Comparison of ENCODE assay signal across 1 cellular context in the genomic region with DNA sequence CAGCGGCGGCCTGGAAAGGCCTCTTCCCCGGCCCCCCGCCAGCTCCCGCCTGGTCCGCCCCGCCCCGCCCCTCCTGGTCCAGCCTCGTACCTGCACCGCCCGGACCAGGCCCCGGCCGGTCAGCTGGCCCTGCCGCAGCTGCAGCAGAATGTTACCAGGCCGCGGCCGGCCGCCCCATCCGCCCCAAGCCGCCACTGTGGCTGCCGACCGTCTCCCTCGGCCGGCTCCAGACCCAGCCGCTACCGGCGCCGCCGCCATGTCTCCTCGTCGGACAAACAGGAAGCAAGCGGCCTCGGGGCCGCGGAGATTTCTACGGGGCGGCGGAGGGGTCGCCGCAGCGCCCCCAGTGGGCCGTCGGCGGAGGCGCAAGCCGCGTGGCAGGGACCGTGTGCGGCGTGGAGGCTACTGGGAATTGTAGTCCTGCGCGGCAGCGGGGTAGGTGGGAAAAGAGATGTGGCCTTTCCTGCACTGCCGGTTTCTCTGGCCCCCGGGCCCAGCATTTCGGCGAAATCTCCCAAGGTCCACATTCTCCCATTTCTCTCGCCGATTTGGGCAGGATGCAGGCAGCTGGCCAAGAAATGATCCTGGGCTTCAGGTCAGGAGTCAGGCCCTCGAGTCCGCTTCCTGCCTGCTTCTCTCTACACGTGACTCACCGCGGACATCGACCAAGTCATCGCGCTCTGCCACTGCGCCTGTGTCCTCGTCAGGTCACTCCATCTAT.
TF ChIP-seq lines count a peak whose summit lies in the region.

A gene with protein sequence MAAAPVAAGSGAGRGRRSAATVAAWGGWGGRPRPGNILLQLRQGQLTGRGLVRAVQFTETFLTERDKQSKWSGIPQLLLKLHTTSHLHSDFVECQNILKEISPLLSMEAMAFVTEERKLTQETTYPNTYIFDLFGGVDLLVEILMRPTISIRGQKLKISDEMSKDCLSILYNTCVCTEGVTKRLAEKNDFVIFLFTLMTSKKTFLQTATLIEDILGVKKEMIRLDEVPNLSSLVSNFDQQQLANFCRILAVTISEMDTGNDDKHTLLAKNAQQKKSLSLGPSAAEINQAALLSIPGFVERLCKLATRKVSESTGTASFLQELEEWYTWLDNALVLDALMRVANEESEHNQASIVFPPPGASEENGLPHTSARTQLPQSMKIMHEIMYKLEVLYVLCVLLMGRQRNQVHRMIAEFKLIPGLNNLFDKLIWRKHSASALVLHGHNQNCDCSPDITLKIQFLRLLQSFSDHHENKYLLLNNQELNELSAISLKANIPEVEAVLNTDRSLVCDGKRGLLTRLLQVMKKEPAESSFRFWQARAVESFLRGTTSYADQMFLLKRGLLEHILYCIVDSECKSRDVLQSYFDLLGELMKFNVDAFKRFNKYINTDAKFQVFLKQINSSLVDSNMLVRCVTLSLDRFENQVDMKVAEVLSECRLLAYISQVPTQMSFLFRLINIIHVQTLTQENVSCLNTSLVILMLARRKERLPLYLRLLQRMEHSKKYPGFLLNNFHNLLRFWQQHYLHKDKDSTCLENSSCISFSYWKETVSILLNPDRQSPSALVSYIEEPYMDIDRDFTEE (minus strand): TSS at position 284 of the 721 bp plus-strand sequence. CDS start 26 bp downstream, at position 258.

TF ChIP-seq in GM12878, 131 proteins besides CTCF, POLR2A, EP300 and RAD21 (continued from another document and continues in another):
- TF ChIP-seq, protein P1, sequence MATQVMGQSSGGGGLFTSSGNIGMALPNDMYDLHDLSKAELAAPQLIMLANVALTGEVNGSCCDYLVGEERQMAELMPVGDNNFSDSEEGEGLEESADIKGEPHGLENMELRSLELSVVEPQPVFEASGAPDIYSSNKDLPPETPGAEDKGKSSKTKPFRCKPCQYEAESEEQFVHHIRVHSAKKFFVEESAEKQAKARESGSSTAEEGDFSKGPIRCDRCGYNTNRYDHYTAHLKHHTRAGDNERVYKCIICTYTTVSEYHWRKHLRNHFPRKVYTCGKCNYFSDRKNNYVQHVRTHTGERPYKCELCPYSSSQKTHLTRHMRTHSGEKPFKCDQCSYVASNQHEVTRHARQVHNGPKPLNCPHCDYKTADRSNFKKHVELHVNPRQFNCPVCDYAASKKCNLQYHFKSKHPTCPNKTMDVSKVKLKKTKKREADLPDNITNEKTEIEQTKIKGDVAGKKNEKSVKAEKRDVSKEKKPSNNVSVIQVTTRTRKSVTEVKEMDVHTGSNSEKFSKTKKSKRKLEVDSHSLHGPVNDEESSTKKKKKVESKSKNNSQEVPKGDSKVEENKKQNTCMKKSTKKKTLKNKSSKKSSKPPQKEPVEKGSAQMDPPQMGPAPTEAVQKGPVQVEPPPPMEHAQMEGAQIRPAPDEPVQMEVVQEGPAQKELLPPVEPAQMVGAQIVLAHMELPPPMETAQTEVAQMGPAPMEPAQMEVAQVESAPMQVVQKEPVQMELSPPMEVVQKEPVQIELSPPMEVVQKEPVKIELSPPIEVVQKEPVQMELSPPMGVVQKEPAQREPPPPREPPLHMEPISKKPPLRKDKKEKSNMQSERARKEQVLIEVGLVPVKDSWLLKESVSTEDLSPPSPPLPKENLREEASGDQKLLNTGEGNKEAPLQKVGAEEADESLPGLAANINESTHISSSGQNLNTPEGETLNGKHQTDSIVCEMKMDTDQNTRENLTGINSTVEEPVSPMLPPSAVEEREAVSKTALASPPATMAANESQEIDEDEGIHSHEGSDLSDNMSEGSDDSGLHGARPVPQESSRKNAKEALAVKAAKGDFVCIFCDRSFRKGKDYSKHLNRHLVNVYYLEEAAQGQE (IDR thresholded peaks at IDR 0.05; ENCODE audit: low read depth, low read length) = 0 out of 2 replicates have a peak, but pooled peaks have one; percentile 34
- no peak for TF ChIP-seq ATF7 (IDR thresholded peaks at IDR 0.05; ENCODE audit: low read depth)
- TF ChIP-seq, protein P2, sequence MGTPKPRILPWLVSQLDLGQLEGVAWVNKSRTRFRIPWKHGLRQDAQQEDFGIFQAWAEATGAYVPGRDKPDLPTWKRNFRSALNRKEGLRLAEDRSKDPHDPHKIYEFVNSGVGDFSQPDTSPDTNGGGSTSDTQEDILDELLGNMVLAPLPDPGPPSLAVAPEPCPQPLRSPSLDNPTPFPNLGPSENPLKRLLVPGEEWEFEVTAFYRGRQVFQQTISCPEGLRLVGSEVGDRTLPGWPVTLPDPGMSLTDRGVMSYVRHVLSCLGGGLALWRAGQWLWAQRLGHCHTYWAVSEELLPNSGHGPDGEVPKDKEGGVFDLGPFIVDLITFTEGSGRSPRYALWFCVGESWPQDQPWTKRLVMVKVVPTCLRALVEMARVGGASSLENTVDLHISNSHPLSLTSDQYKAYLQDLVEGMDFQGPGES (IDR thresholded peaks at IDR 0.05) = no peak
- TF ChIP-seq, protein P3, sequence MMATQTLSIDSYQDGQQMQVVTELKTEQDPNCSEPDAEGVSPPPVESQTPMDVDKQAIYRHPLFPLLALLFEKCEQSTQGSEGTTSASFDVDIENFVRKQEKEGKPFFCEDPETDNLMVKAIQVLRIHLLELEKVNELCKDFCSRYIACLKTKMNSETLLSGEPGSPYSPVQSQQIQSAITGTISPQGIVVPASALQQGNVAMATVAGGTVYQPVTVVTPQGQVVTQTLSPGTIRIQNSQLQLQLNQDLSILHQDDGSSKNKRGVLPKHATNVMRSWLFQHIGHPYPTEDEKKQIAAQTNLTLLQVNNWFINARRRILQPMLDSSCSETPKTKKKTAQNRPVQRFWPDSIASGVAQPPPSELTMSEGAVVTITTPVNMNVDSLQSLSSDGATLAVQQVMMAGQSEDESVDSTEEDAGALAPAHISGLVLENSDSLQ (IDR thresholded peaks at IDR 0.05) = no peak
- no peak for TF ChIP-seq ZZZ3 (IDR thresholded peaks at IDR 0.05; ENCODE audit: control insufficient read depth, insufficient read length, low read depth)
- 0 out of 2 replicates have a peak, but pooled peaks have one; percentile 14 for TF ChIP-seq RFX5 (IDR thresholded peaks at IDR 0.05; ENCODE audit: low read depth, low read length)
- TF ChIP-seq IKZF1 (conservative IDR thresholded peaks at IDR 0.05) = peak; percentile 94
- no peak for TF ChIP-seq TCF7 (IDR thresholded peaks at IDR 0.05; ENCODE audit: borderline replicate concordance)
- TF ChIP-seq RUNX3 (IDR thresholded peaks at IDR 0.05; ENCODE audit: low read length) = peak; percentile 71
- TF ChIP-seq, protein P4, sequence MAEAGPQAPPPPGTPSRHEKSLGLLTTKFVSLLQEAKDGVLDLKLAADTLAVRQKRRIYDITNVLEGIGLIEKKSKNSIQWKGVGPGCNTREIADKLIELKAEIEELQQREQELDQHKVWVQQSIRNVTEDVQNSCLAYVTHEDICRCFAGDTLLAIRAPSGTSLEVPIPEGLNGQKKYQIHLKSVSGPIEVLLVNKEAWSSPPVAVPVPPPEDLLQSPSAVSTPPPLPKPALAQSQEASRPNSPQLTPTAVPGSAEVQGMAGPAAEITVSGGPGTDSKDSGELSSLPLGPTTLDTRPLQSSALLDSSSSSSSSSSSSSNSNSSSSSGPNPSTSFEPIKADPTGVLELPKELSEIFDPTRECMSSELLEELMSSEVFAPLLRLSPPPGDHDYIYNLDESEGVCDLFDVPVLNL (IDR thresholded peaks at IDR 0.05; ENCODE audit: low read depth, low read length) = peak; percentile 52; the same call in 1 of the 2 replicates
- no peak for TF ChIP-seq CBX5 (IDR thresholded peaks at IDR 0.05; ENCODE audit: low read depth)
- no peak for TF ChIP-seq SMAD1 (IDR thresholded peaks at IDR 0.05; ENCODE audit: low read depth, partially characterized antibody)
- TF ChIP-seq, protein P5, sequence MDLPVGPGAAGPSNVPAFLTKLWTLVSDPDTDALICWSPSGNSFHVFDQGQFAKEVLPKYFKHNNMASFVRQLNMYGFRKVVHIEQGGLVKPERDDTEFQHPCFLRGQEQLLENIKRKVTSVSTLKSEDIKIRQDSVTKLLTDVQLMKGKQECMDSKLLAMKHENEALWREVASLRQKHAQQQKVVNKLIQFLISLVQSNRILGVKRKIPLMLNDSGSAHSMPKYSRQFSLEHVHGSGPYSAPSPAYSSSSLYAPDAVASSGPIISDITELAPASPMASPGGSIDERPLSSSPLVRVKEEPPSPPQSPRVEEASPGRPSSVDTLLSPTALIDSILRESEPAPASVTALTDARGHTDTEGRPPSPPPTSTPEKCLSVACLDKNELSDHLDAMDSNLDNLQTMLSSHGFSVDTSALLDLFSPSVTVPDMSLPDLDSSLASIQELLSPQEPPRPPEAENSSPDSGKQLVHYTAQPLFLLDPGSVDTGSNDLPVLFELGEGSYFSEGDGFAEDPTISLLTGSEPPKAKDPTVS (IDR thresholded peaks at IDR 0.05; ENCODE audit: low read depth, low read length) = no peak
- TF ChIP-seq SP1 (IDR thresholded peaks at IDR 0.05; ENCODE audit: low read depth, low read length) = peak; percentile 46
- no peak for TF ChIP-seq ZBED1 (IDR thresholded peaks at IDR 0.05; ENCODE audit: borderline replicate concordance)
- TF ChIP-seq, protein P6, sequence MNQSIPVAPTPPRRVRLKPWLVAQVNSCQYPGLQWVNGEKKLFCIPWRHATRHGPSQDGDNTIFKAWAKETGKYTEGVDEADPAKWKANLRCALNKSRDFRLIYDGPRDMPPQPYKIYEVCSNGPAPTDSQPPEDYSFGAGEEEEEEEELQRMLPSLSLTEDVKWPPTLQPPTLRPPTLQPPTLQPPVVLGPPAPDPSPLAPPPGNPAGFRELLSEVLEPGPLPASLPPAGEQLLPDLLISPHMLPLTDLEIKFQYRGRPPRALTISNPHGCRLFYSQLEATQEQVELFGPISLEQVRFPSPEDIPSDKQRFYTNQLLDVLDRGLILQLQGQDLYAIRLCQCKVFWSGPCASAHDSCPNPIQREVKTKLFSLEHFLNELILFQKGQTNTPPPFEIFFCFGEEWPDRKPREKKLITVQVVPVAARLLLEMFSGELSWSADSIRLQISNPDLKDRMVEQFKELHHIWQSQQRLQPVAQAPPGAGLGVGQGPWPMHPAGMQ (IDR thresholded peaks at IDR 0.05; ENCODE audit: borderline replicate concordance) = no peak
- TF ChIP-seq EED (IDR thresholded peaks at IDR 0.05; ENCODE audit: low read depth) = no peak
- TF ChIP-seq MTA2 (IDR thresholded peaks at IDR 0.05; ENCODE audit: low read depth) = no peak
- TF ChIP-seq, protein P7, sequence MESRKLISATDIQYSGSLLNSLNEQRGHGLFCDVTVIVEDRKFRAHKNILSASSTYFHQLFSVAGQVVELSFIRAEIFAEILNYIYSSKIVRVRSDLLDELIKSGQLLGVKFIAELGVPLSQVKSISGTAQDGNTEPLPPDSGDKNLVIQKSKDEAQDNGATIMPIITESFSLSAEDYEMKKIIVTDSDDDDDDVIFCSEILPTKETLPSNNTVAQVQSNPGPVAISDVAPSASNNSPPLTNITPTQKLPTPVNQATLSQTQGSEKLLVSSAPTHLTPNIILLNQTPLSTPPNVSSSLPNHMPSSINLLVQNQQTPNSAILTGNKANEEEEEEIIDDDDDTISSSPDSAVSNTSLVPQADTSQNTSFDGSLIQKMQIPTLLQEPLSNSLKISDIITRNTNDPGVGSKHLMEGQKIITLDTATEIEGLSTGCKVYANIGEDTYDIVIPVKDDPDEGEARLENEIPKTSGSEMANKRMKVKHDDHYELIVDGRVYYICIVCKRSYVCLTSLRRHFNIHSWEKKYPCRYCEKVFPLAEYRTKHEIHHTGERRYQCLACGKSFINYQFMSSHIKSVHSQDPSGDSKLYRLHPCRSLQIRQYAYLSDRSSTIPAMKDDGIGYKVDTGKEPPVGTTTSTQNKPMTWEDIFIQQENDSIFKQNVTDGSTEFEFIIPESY (IDR thresholded peaks at IDR 0.05) = peak; percentile 100
- TF ChIP-seq, protein P8, sequence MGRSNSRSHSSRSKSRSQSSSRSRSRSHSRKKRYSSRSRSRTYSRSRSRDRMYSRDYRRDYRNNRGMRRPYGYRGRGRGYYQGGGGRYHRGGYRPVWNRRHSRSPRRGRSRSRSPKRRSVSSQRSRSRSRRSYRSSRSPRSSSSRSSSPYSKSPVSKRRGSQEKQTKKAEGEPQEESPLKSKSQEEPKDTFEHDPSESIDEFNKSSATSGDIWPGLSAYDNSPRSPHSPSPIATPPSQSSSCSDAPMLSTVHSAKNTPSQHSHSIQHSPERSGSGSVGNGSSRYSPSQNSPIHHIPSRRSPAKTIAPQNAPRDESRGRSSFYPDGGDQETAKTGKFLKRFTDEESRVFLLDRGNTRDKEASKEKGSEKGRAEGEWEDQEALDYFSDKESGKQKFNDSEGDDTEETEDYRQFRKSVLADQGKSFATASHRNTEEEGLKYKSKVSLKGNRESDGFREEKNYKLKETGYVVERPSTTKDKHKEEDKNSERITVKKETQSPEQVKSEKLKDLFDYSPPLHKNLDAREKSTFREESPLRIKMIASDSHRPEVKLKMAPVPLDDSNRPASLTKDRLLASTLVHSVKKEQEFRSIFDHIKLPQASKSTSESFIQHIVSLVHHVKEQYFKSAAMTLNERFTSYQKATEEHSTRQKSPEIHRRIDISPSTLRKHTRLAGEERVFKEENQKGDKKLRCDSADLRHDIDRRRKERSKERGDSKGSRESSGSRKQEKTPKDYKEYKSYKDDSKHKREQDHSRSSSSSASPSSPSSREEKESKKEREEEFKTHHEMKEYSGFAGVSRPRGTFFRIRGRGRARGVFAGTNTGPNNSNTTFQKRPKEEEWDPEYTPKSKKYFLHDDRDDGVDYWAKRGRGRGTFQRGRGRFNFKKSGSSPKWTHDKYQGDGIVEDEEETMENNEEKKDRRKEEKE (IDR thresholded peaks at IDR 0.05) = no peak
- TF ChIP-seq NR2C1 (IDR thresholded peaks at IDR 0.05) = peak; percentile 61
- no peak; the same call in 2 of the 3 replicates for TF ChIP-seq POU2F2 (IDR thresholded peaks at IDR 0.05; ENCODE audit: borderline replicate concordance, low read depth, low read length)
- TF ChIP-seq, protein P9, sequence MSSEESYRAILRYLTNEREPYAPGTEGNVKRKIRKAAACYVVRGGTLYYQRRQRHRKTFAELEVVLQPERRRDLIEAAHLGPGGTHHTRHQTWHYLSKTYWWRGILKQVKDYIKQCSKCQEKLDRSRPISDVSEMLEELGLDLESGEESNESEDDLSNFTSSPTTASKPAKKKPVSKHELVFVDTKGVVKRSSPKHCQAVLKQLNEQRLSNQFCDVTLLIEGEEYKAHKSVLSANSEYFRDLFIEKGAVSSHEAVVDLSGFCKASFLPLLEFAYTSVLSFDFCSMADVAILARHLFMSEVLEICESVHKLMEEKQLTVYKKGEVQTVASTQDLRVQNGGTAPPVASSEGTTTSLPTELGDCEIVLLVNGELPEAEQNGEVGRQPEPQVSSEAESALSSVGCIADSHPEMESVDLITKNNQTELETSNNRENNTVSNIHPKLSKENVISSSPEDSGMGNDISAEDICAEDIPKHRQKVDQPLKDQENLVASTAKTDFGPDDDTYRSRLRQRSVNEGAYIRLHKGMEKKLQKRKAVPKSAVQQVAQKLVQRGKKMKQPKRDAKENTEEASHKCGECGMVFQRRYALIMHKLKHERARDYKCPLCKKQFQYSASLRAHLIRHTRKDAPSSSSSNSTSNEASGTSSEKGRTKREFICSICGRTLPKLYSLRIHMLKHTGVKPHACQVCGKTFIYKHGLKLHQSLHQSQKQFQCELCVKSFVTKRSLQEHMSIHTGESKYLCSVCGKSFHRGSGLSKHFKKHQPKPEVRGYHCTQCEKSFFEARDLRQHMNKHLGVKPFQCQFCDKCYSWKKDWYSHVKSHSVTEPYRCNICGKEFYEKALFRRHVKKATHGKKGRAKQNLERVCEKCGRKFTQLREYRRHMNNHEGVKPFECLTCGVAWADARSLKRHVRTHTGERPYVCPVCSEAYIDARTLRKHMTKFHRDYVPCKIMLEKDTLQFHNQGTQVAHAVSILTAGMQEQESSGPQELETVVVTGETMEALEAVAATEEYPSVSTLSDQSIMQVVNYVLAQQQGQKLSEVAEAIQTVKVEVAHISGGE (CRISPR knock-in tag; IDR thresholded peaks at IDR 0.05) = no peak
- TF ChIP-seq SRF (IDR thresholded peaks at IDR 0.05; ENCODE audit: low read depth in 2 of 2, low read length in 2 of 2) = 0 out of 4 replicates have a peak, but pooled peaks of 1 of the 2 experiments have one; percentile 66
- peak; percentile 38 for TF ChIP-seq HDAC6 (IDR thresholded peaks at IDR 0.05; ENCODE audit: unreplicated experiment)
- no peak for TF ChIP-seq TCF12 (IDR thresholded peaks at IDR 0.05; ENCODE audit: low read depth, low read length)
- no peak; the same call in 1 of the 2 replicates for TF ChIP-seq RBBP5 (conservative IDR thresholded peaks at IDR 0.05)
- TF ChIP-seq POLR2AphosphoS5 (IDR thresholded peaks at IDR 0.05; ENCODE audit: low read length) = peak; percentile 85
- TF ChIP-seq RAD51 (IDR thresholded peaks at IDR 0.05) = peak; percentile 47; the same call in 1 of the 2 replicates
